In the genomic region with DNA sequence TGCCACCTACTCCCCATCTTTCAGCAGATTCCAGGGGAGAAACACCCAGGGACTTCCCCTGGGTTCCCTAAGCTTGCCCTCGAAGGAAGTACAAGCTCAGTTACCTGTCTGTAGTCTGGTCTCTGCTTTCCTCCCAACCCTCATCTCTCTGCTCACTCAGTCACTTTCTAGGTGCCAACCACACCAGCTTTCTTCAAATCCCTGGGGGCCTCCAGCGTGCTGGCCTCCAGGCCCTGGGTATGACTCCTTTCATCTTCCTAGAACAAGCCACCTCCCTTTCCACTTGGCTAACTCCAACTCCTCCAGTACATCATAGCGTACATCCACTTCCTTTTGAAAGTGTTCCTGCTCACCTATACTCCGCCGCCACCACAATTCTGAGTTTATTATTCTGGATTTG, we compare ENCODE assay signal across 28 cellular contexts.
"Had no signal": no experiment of that assay in that cellular context is flagged by ENCODE, and none has a peak within 500 bp of the region (broad histone marks: within the 10 kb centered on the region; RNA-seq: fewer than 3 reads in every experiment).

No MANE protein-coding gene starts in this region.

- H3K9me3 Mint-ChIP-seq: dendritic cell treated with granulocyte-macrophage colony-stimulating factor and Interleukin-4, amounts not matched to agents 40 ng/mL and 50 ng/mL, for 4 days; memory B cell; mesothelial cell of epicardium; natural killer cell treated with Interleukin-12 subunit alpha and Interleukin-12 subunit beta and Interleukin-15 and Interleukin-18, amount 100 ng/mL, for 72 hours; type B pancreatic cell had no signal

- H3K4me3 Mint-ChIP-seq: dendritic cell treated with granulocyte-macrophage colony-stimulating factor and Interleukin-4, amounts not matched to agents 40 ng/mL and 50 ng/mL, for 4 days; memory B cell; mesothelial cell of epicardium; natural killer cell treated with Interleukin-12 subunit alpha and Interleukin-12 subunit beta and Interleukin-15 and Interleukin-18, amount 100 ng/mL, for 72 hours; neural progenitor cell; type B pancreatic cell had no signal

- H3K27ac Mint-ChIP-seq: dendritic cell treated with granulocyte-macrophage colony-stimulating factor and Interleukin-4, amounts not matched to agents 40 ng/mL and 50 ng/mL, for 4 days; memory B cell; mesothelial cell of epicardium; neural progenitor cell; progenitor cell of endocrine pancreas; type B pancreatic cell had no signal

- H3K9me3 ChIP-seq: esophagus muscularis mucosa, heart right ventricle, mucosa of descending colon, right lobe of liver, stomach, thyroid gland had no signal

- H3K36me3 ChIP-seq: esophagus muscularis mucosa, heart right ventricle, neural progenitor cell, right lobe of liver, stomach, thyroid gland had no signal

- H3K27me3 Mint-ChIP-seq: naive B cell, type B pancreatic cell had no signal

- H3K27me3 ChIP-seq: foreskin keratinocyte, heart right ventricle, neural progenitor cell, right lobe of liver, stomach, thyroid gland had no signal

- H3K36me3 Mint-ChIP-seq: memory B cell; mesothelial cell of epicardium; naive B cell; natural killer cell treated with Interleukin-12 subunit alpha and Interleukin-12 subunit beta and Interleukin-15 and Interleukin-18, amount 100 ng/mL, for 72 hours; neural progenitor cell; type B pancreatic cell had no signal

- ATAC-seq: foreskin keratinocyte; heart right ventricle; left colon; left ventricle myocardium superior; mucosa of descending colon; natural killer cell treated with Interleukin-12 subunit alpha and Interleukin-12 subunit beta and Interleukin-15 and Interleukin-18, amount 100 ng/mL, for 72 hours; right lobe of liver had no signal

- DNase-seq: central memory CD4-positive, alpha-beta T cell; effector memory CD4-positive, alpha-beta T cell; foreskin keratinocyte; glutamatergic neuron; heart right ventricle; hippocampal formation; kidney glomerular epithelial cell; left colon; left ventricle myocardium superior; mucosa of descending colon; naive B cell; right lobe of liver; small intestine; stimulated activated CD4-positive, alpha-beta T cell treated with anti-CD3 and anti-CD28 coated beads, Interleukin-15, amount 100 ng/mL, for 24 hours; stimulated activated CD4-positive, alpha-beta T cell treated with anti-CD3 and anti-CD28 coated beads, Interleukin-4, amount 100 ng/mL, for 1 hour; stimulated activated CD8-positive, alpha-beta memory T cell treated with anti-CD3 and anti-CD28 coated beads, Interleukin-4, amount 100 ng/mL, for 48 hours; stomach; thyroid gland had no signal

- H3K27ac ChIP-seq: esophagus muscularis mucosa, foreskin keratinocyte, heart right ventricle, neural progenitor cell, parathyroid adenoma, right lobe of liver, stomach, thyroid gland had no signal

- H3K4me3 ChIP-seq: esophagus muscularis mucosa, heart right ventricle, lung, mucosa of descending colon, neural progenitor cell, right lobe of liver, stomach, thyroid gland had no signal
